10 cellular contexts compared by ENCODE assay signal in genomic region chr17:80678621-80679020, GRCh38.
DNase-seq lines count a peak whose midpoint lies in the region; ATAC-seq and TF ChIP-seq lines count a peak whose summit lies in the region.
"Had no signal": no experiment of that assay in that cellular context is flagged by ENCODE, and none has a peak within 500 bp of the region (broad histone marks: within the 10 kb centered on the region; RNA-seq: fewer than 3 reads in every experiment).

No MANE protein-coding gene starts in this region.

- no peaks in the 10 kb centered on the region for H3K36me3 ChIP-seq in breast epithelium
- H3K36me3 ChIP-seq: esophagus muscularis mucosa had no signal

- TF ChIP-seq POLR2A in breast epithelium (IDR thresholded peaks at IDR 0.05): no peak

- H3K36me3 Mint-ChIP-seq in MCF 10A (ENCODE audit: insufficient read depth, unreplicated experiment): peaks cover 5% of the 10 kb centered on the region
- peaks cover 6% of the 10 kb centered on the region for H3K36me3 Mint-ChIP-seq in activated T-cell treated with anti-CD3 and anti-CD28 coated beads, Interleukin-2, amount 50 U/mL, for 4 hours (ENCODE audit: insufficient read depth)

- H3K4me3 Mint-ChIP-seq in MCF 10A (ENCODE audit: unreplicated experiment): no peak overlapping the region
- peak overlapping the region; percentile 31 for H3K4me3 Mint-ChIP-seq in activated T-cell treated with anti-CD3 and anti-CD28 coated beads, Interleukin-2, amount 50 U/mL, for 4 hours

- peaks cover 21% of the 10 kb centered on the region for H3K4me1 Mint-ChIP-seq in MCF 10A (ENCODE audit: insufficient read depth, unreplicated experiment)
- peaks cover 57% of the 10 kb centered on the region for H3K4me1 Mint-ChIP-seq in activated T-cell treated with anti-CD3 and anti-CD28 coated beads, Interleukin-2, amount 50 U/mL, for 4 hours (ENCODE audit: low read depth)

- H3K9me3 Mint-ChIP-seq in MCF 10A (ENCODE audit: unreplicated experiment): no peaks in the 10 kb centered on the region
- H3K9me3 Mint-ChIP-seq in activated T-cell treated with anti-CD3 and anti-CD28 coated beads, Interleukin-2, amount 50 U/mL, for 4 hours: no peaks in the 10 kb centered on the region

- POLR2A ChIA-PET in MCF 10A (lab: Yijun Ruan, JAX): no interaction called here

- no peak overlapping the region for H3K27ac Mint-ChIP-seq in MCF 10A (ENCODE audit: low read depth, unreplicated experiment)

- intact Hi-C loops in MCF 10A (cut with micrococcal nuclease): no loop called here
- intact Hi-C loops in breast epithelium (cut with DNase I; ENCODE audit: low total_unique reads): no loop called here

- DNase-seq in MCF 10A (ENCODE audit: unreplicated experiment): peak; percentile 76
- no peak for DNase-seq in breast epithelium (ENCODE audit: low spot score in 2 of 2)
- DNase-seq in activated T-cell treated with anti-CD3 and anti-CD28 coated beads, Interleukin-2, amount 50 U/mL, for 4 hours: peak; percentile 26
- DNase-seq in iPS-NIHi7 (ENCODE audit: extremely low spot score): peak; percentile 48
- DNase-seq in NCI-H187 treated with DMSO at 0.1 percent for 48 hours (lab: John Stamatoyannopoulos, UW): no peak
- no peak for DNase-seq in left lobe of liver (ENCODE audit: low spot score)
- DNase-seq: NCI-H345 had no signal

- no peaks in the 10 kb centered on the region for H3K27me3 Mint-ChIP-seq in MCF 10A (ENCODE audit: insufficient read depth, unreplicated experiment)
- H3K27me3 Mint-ChIP-seq in activated T-cell treated with anti-CD3 and anti-CD28 coated beads, Interleukin-2, amount 50 U/mL, for 4 hours (ENCODE audit: low read depth): no peaks in the 10 kb centered on the region

- TF ChIP-seq CTCF in MCF 10A (IDR thresholded peaks at IDR 0.05; ENCODE audit: unreplicated experiment) (no peak), breast epithelium (IDR thresholded peaks at IDR 0.05) (no peak)

- no TSS peak for BruUV-seq in MCF 10A (replicated peaks; lab: Mats Ljungman, UMichigan)

- CTCF ChIA-PET in MCF 10A (lab: Yijun Ruan, JAX): no interaction called here

- no peaks in the 10 kb centered on the region for H3K4me1 ChIP-seq in breast epithelium

- ATAC-seq in activated T-cell treated with anti-CD3 and anti-CD28 coated beads, Interleukin-2, amount 50 U/mL, for 4 hours: peak; percentile 85 to 92
- no peak for ATAC-seq in HG02798 (IDR thresholded peaks at IDR 0.05; ENCODE audit: poor library complexity, unreplicated experiment)
- no peak for ATAC-seq in left lobe of liver
- no peak for ATAC-seq in HG03342 (IDR thresholded peaks at IDR 0.05; ENCODE audit: unreplicated experiment)

- H3K9me3 ChIP-seq in breast epithelium: no peaks in the 10 kb centered on the region
- H3K9me3 ChIP-seq: esophagus muscularis mucosa had no signal

- no peak overlapping the region for H3K27ac ChIP-seq in breast epithelium
- H3K27ac ChIP-seq: esophagus muscularis mucosa had no signal

- no peak overlapping the region for H3K4me3 ChIP-seq in breast epithelium
- H3K4me3 ChIP-seq: esophagus muscularis mucosa had no signal

- H3K27me3 ChIP-seq in breast epithelium: no peaks in the 10 kb centered on the region
- H3K27me3 ChIP-seq: esophagus muscularis mucosa had no signal

Comparison
In these comparisons a context has a peak if more than half of its experiments do, and no peak if none do; other contexts are left out.
1. DNase-seq: peak in MCF 10A (single experiment), activated T-cell treated with anti-CD3 and anti-CD28 coated beads, Interleukin-2, amount 50 U/mL, for 4 hours (single experiment) and iPS-NIHi7 (single experiment); none in breast epithelium (0 of 2), NCI-H187 treated with DMSO at 0.1 percent for 48 hours (single experiment) and left lobe of liver (single experiment).
2. ATAC-seq: peak in activated T-cell treated with anti-CD3 and anti-CD28 coated beads, Interleukin-2, amount 50 U/mL, for 4 hours (2 of 2); none in HG02798 (single experiment), left lobe of liver (single experiment) and HG03342 (single experiment).